In genomic region chr5:20958641-20959040, GRCh38 we compare ENCODE assay signal across 23 cellular contexts.
DNase-seq lines count a peak whose midpoint lies in the region; ATAC-seq, FAIRE-seq and TF ChIP-seq lines count a peak whose summit lies in the region.
"Had no signal": no experiment of that assay in that cellular context is flagged by ENCODE, and none has a peak within 500 bp of the region (broad histone marks: within the 10 kb centered on the region; RNA-seq: fewer than 3 reads in every experiment).

No MANE protein-coding gene starts in this region.

- no peak overlapping the region for H3K4me3 Mint-ChIP-seq in activated T-helper 17 cell treated with anti-CD3 and anti-CD28 coated beads, Interleukin-2, amount 50 U/mL, for 72 hours
- H3K4me3 Mint-ChIP-seq: CD14-positive monocyte; CD4-positive, alpha-beta T cell; CD8-positive, alpha-beta memory T cell had no signal

- H3K4me3 ChIP-seq in HepG2 (replicated peaks in 1 of 3; ENCODE audit: insufficient read depth in 1 of 3, low read depth in 2 of 3, low read length in 3 of 3) = no peak overlapping the region
- no peak overlapping the region for H3K4me3 ChIP-seq in right lobe of liver
- no peak overlapping the region for H3K4me3 ChIP-seq in GM12878
- H3K4me3 ChIP-seq in neuronal stem cell (ENCODE audit: low read length in 2 of 2) = no peak overlapping the region
- H3K4me3 ChIP-seq: A549; BLaER1 treated with 17β-estradiol and CSF1 and Interleukin-3, amounts not matched to agents 10 nM and 100 nM; GM23248; HAP-1 had no signal

- H3K4me1 Mint-ChIP-seq in activated T-helper 17 cell treated with anti-CD3 and anti-CD28 coated beads, Interleukin-2, amount 50 U/mL, for 72 hours = no peaks in the 10 kb centered on the region
- H3K4me1 Mint-ChIP-seq: CD14-positive monocyte; CD8-positive, alpha-beta memory T cell had no signal

- H4K91ac ChIP-seq in neuronal stem cell (ENCODE audit: low read depth, low read length, poor library complexity) = no peak overlapping the region

- no peak overlapping the region for H2BK5ac ChIP-seq in neuronal stem cell (ENCODE audit: low read length)

- TF ChIP-seq POLR2A in HepG2 (IDR thresholded peaks at IDR 0.05; ENCODE audit: insufficient read depth in 1 of 2, low read depth in 2 of 2, low read length in 2 of 2) (no peak), right lobe of liver (IDR thresholded peaks at IDR 0.05) (no peak), GM12878 (IDR thresholded peaks at IDR 0.05; ENCODE audit: low read depth, low read length) (no peak)

- SMC1A ChIA-PET in GM12878 (lab: Charles Lee; ENCODE audit: uncharacterized antibody, unreplicated experiment) = interaction anchor here (1.2 kb wide), 1 partner anchor 9 kb away, joined by 3 read pairs; no protein-coding TSS in a partner anchor

- H3K18ac ChIP-seq in neuronal stem cell (ENCODE audit: low read length) = no peak overlapping the region

- no peak overlapping the region for H3K27ac ChIP-seq in HepG2 (ENCODE audit: extremely low read length, insufficient read depth, low read length)
- no peak overlapping the region for H3K27ac ChIP-seq in right lobe of liver
- no peak overlapping the region for H3K27ac ChIP-seq in GM12878 (ENCODE audit: control insufficient read depth, insufficient read depth)
- H3K27ac ChIP-seq in neuronal stem cell (replicated peaks; ENCODE audit: low read length) = no peak overlapping the region
- H3K27ac ChIP-seq: A549; BLaER1 treated with 17β-estradiol and CSF1 and Interleukin-3, amounts not matched to agents 10 nM and 100 nM; GM23248 had no signal

- no peaks in the 10 kb centered on the region for H3K4me1 ChIP-seq in HepG2 (ENCODE audit: insufficient read depth, low read length)
- no peaks in the 10 kb centered on the region for H3K4me1 ChIP-seq in right lobe of liver
- H3K4me1 ChIP-seq in GM12878 (ENCODE audit: control insufficient read depth, insufficient read depth, low read length) = no peaks in the 10 kb centered on the region
- H3K4me1 ChIP-seq in neuronal stem cell (ENCODE audit: control insufficient read depth in 2 of 2, insufficient read depth in 1 of 2, low read depth in 1 of 2, low read length in 2 of 2) = no peaks in the 10 kb centered on the region
- H3K4me1 ChIP-seq: A549; BE2C; BLaER1 treated with 17β-estradiol and CSF1 and Interleukin-3, amounts not matched to agents 10 nM and 100 nM; HAP-1 had no signal

- H3K4me2 ChIP-seq in HepG2 (ENCODE audit: low read depth, low read length) = no peak overlapping the region
- no peak overlapping the region for H3K4me2 ChIP-seq in GM12878 (ENCODE audit: control insufficient read depth, insufficient read depth)
- no peak overlapping the region for H3K4me2 ChIP-seq in neuronal stem cell (ENCODE audit: insufficient read depth, low read length, poor library complexity, severe bottlenecking)
- H3K4me2 ChIP-seq: A549; BLaER1 treated with 17β-estradiol and CSF1 and Interleukin-3, amounts not matched to agents 10 nM and 100 nM had no signal

- FAIRE-seq in HepG2 (lab: Jason Lieb, UNC) = no peak
- FAIRE-seq in GM12878 (lab: Jason Lieb, UNC) = no peak
- FAIRE-seq: A549, D721Med, GM12892, H54 had no signal

- H3K27me3 Mint-ChIP-seq in activated T-helper 17 cell treated with anti-CD3 and anti-CD28 coated beads, Interleukin-2, amount 50 U/mL, for 72 hours = no peaks in the 10 kb centered on the region
- H3K27me3 Mint-ChIP-seq: CD4-positive, alpha-beta T cell; CD8-positive, alpha-beta memory T cell had no signal

- H3K9ac ChIP-seq in HepG2 (ENCODE audit: insufficient read depth, low read depth, low read length) = no peak overlapping the region
- H3K9ac ChIP-seq in GM12878 (ENCODE audit: control insufficient read depth, insufficient read depth, low read length) = no peak overlapping the region
- no peak overlapping the region for H3K9ac ChIP-seq in neuronal stem cell (ENCODE audit: low read depth, low read length, poor library complexity)
- H3K9ac ChIP-seq: BLaER1 treated with 17β-estradiol and CSF1 and Interleukin-3, amounts not matched to agents 10 nM and 100 nM; GM23248 had no signal

- no peaks in the 10 kb centered on the region for H3K36me3 Mint-ChIP-seq in activated T-helper 17 cell treated with anti-CD3 and anti-CD28 coated beads, Interleukin-2, amount 50 U/mL, for 72 hours (ENCODE audit: low read depth)
- H3K36me3 Mint-ChIP-seq: CD14-positive monocyte; CD8-positive, alpha-beta memory T cell had no signal

- no peak for ATAC-seq in HepG2
- ATAC-seq in right lobe of liver = no peak
- ATAC-seq in GM12878 = no peak
- ATAC-seq in activated T-helper 17 cell treated with anti-CD3 and anti-CD28 coated beads, Interleukin-2, amount 50 U/mL, for 72 hours (replicated peaks) = no peak
- ATAC-seq: A549 had no signal

- H3K4ac ChIP-seq in neuronal stem cell (ENCODE audit: low read length) = no peak overlapping the region

- peaks cover 50% of the 10 kb centered on the region for H3K9me3 ChIP-seq in HepG2 (ENCODE audit: low read length)
- no peaks in the 10 kb centered on the region for H3K9me3 ChIP-seq in right lobe of liver
- H3K9me3 ChIP-seq in GM12878 (replicated peaks; ENCODE audit: control insufficient read depth, insufficient read depth, low read length) = no peaks in the 10 kb centered on the region
- no peaks in the 10 kb centered on the region for H3K9me3 ChIP-seq in neuronal stem cell (replicated peaks in 1 of 2; ENCODE audit: control insufficient read depth in 2 of 2, insufficient read depth in 1 of 2, low read depth in 1 of 2, low read length in 2 of 2)
- H3K9me3 ChIP-seq: A549; BE2C; BLaER1 treated with 17β-estradiol and CSF1 and Interleukin-3, amounts not matched to agents 10 nM and 100 nM; HAP-1 had no signal

- H3K79me2 ChIP-seq in HepG2 (ENCODE audit: insufficient read depth, low read length) (no peaks in the 10 kb centered on the region), GM12878 (ENCODE audit: control insufficient read depth, insufficient read depth, low read length) (no peaks in the 10 kb centered on the region)

- no peak overlapping the region for H4K8ac ChIP-seq in neuronal stem cell (ENCODE audit: low read depth, low read length)

- H3K23ac ChIP-seq in neuronal stem cell (ENCODE audit: low read depth, low read length, poor library complexity) = no peak overlapping the region

- no peaks in the 10 kb centered on the region for H3K27me3 ChIP-seq in HepG2 (ENCODE audit: control insufficient read depth in 1 of 2, insufficient read depth in 2 of 2, low read length in 2 of 2)
- no peaks in the 10 kb centered on the region for H3K27me3 ChIP-seq in right lobe of liver
- no peaks in the 10 kb centered on the region for H3K27me3 ChIP-seq in GM12878 (replicated peaks in 1 of 2; ENCODE audit: control insufficient read depth in 2 of 2, insufficient read depth in 2 of 2, low read length in 1 of 2)
- H3K27me3 ChIP-seq in neuronal stem cell (ENCODE audit: control insufficient read depth in 3 of 3, insufficient read depth in 3 of 3, low read depth in 1 of 3, low read length in 3 of 3) = no peaks in the 10 kb centered on the region
- H3K27me3 ChIP-seq: BE2C; BLaER1 treated with 17β-estradiol and CSF1 and Interleukin-3, amounts not matched to agents 10 nM and 100 nM had no signal

- RAD21 ChIA-PET in GM12878 (lab: Charles Lee; ENCODE audit: unreplicated experiment) = no interaction called here

- no peak overlapping the region for H3K27ac Mint-ChIP-seq in activated T-helper 17 cell treated with anti-CD3 and anti-CD28 coated beads, Interleukin-2, amount 50 U/mL, for 72 hours
- H3K27ac Mint-ChIP-seq: CD14-positive monocyte; CD4-positive, alpha-beta T cell; CD8-positive, alpha-beta memory T cell had no signal

- no peaks in the 10 kb centered on the region for H3K36me3 ChIP-seq in HepG2 (replicated peaks in 1 of 2; ENCODE audit: control insufficient read depth in 1 of 2, insufficient read depth in 2 of 2, low read length in 2 of 2)
- H3K36me3 ChIP-seq in right lobe of liver = no peaks in the 10 kb centered on the region
- no peaks in the 10 kb centered on the region for H3K36me3 ChIP-seq in GM12878 (ENCODE audit: control insufficient read depth in 2 of 2, insufficient read depth in 2 of 2, low read length in 1 of 2)
- no peaks in the 10 kb centered on the region for H3K36me3 ChIP-seq in neuronal stem cell (replicated peaks in 1 of 2; ENCODE audit: control insufficient read depth in 2 of 2, insufficient read depth in 2 of 2, low read length in 2 of 2)
- H3K36me3 ChIP-seq: BE2C; BLaER1 treated with 17β-estradiol and CSF1 and Interleukin-3, amounts not matched to agents 10 nM and 100 nM; HAP-1 had no signal

- H3K79me1 ChIP-seq in neuronal stem cell (ENCODE audit: low read depth, low read length) = no peaks in the 10 kb centered on the region

- DNase-seq in HepG2 (ENCODE audit: low spot score) (no peak), right lobe of liver (no peak), GM12878 (ENCODE audit: low read depth, low spot score) (no peak), neuronal stem cell (ENCODE audit: low spot score) (no peak), HK-2 (ENCODE audit: unreplicated experiment) (no peak)
- DNase-seq: 8988T; ACHN; AML-193; BE2C; CD4-positive, alpha-beta T cell; CD8-positive, alpha-beta memory T cell; DMS 273 treated with DMSO at 0.1 percent for 48 hours; DMS79 treated with DMSO at 0.1 percent for 48 hours; GF-D8; GM23248 had no signal

- no peak overlapping the region for H2BK120ac ChIP-seq in neuronal stem cell (ENCODE audit: low read depth, low read length)

- POLR2A ChIA-PET in HepG2 (lab: Yijun Ruan, JAX) (no interaction called here), GM12878 (lab: Charles Lee) (no interaction called here)

- H2AFZ ChIP-seq in HepG2 (ENCODE audit: low read length) = no peak overlapping the region
- H2AFZ ChIP-seq in GM12878 (ENCODE audit: control insufficient read depth, low read depth, low read length) = no peak overlapping the region
- peak overlapping the region; percentile 6 for H2AFZ ChIP-seq in neuronal stem cell (ENCODE audit: low read length)
- H2AFZ ChIP-seq: GM23248 had no signal

- BruUV-seq in HepG2 (replicated peaks; lab: Mats Ljungman, UMichigan) (no TSS peak), GM12878 (replicated peaks; lab: Mats Ljungman, UMichigan) (no TSS peak)

- TF ChIP-seq EP300 in HepG2 (IDR thresholded peaks at IDR 0.05; ENCODE audit: low read depth in 2 of 2, low read length in 2 of 2) = no peak
- TF ChIP-seq EP300 in HepG2 (CRISPR knock-in tag; IDR thresholded peaks at IDR 0.05; ENCODE audit: borderline replicate concordance) = no peak
- no peak for TF ChIP-seq EP300 in GM12878 (IDR thresholded peaks at IDR 0.05; ENCODE audit: borderline replicate concordance in 1 of 2, control insufficient read depth in 1 of 2, low read depth in 2 of 2, low read length in 2 of 2)

- in situ Hi-C loops in HepG2 (cut with HindIII; ENCODE audit: extremely low pct_ligation_motif_present, low pct_unique_long_range_greater_than_20kb) = no loop called here
- in situ Hi-C loops in GM12878 (cut with MboI) = no loop called here

- no peak overlapping the region for H2BK12ac ChIP-seq in neuronal stem cell (ENCODE audit: low read length)

- no peak overlapping the region for H2BK15ac ChIP-seq in neuronal stem cell (ENCODE audit: low read length)

- TF ChIP-seq RAD21 in HepG2 (CRISPR knock-in tag; IDR thresholded peaks at IDR 0.05) = no peak
- TF ChIP-seq RAD21 in GM12878 (IDR thresholded peaks at IDR 0.05; ENCODE audit: insufficient read depth, low read depth, low read length) = no peak

- H3K14ac ChIP-seq in neuronal stem cell (ENCODE audit: low read length) = no peak overlapping the region

- intact Hi-C loops in HepG2 (cut with micrococcal nuclease; ENCODE audit: unreplicated experiment) = no loop called here
- intact Hi-C loops in right lobe of liver (cut with DNase I) = no loop called here
- intact Hi-C loops in GM12878 (cut with micrococcal nuclease; ENCODE audit: unreplicated experiment) = no loop called here

- WGBS in HepG2 (ENCODE audit: low lambda C conversion rate) = 29% methylated on average over 5 of the region's 5 CpGs
- 67% methylated on average over 5 of the region's 5 CpGs for WGBS in right lobe of liver (ENCODE audit: insufficient coverage, low coverage, low lambda C conversion rate, missing lambda C conversion rate)
- 43% methylated on average over 5 of the region's 5 CpGs for WGBS in GM12878 (ENCODE audit: insufficient coverage, insufficient replicate concordance, low lambda C conversion rate, missing lambda C conversion rate)
- WGBS in neuronal stem cell (ENCODE audit: extremely low coverage in 2 of 2, insufficient read length in 2 of 2, insufficient replicate concordance in 1 of 2), 2 donors = no CpG with 5 or more reads among the region's 5 CpGs

- H4K20me1 ChIP-seq in HepG2 (ENCODE audit: insufficient read depth, low read length) (no peaks in the 10 kb centered on the region), GM12878 (ENCODE audit: control insufficient read depth, insufficient read depth) (no peaks in the 10 kb centered on the region)
- H4K20me1 ChIP-seq: BLaER1 treated with 17β-estradiol and CSF1 and Interleukin-3, amounts not matched to agents 10 nM and 100 nM had no signal

- peaks cover 9% of the 10 kb centered on the region for H3K9me3 Mint-ChIP-seq in activated T-helper 17 cell treated with anti-CD3 and anti-CD28 coated beads, Interleukin-2, amount 50 U/mL, for 72 hours

- CTCF ChIA-PET in HepG2 (lab: Yijun Ruan, JAX; ENCODE audit: low intra/inter-chr PET ratio, low total read pairs) (no interaction called here), GM12878 (lab: Yijun Ruan, JAX) (no interaction called here)

- no peak for TF ChIP-seq CTCF in HepG2 (CRISPR knock-in tag; IDR thresholded peaks at IDR 0.05)
- no peak for TF ChIP-seq CTCF in right lobe of liver (IDR thresholded peaks at IDR 0.05)
- no peak for TF ChIP-seq CTCF in GM12878 (IDR thresholded peaks at IDR 0.05 in 2 of 3, conservative IDR thresholded peaks at IDR 0.05 in 1 of 3; ENCODE audit: control insufficient read depth in 2 of 3, extremely low read depth in 1 of 3, insufficient read depth in 1 of 3, low read depth in 3 of 3, low read length in 3 of 3)

- H2AK5ac ChIP-seq in neuronal stem cell (ENCODE audit: low read depth, low read length) = no peak overlapping the region
